In the genomic region with DNA sequence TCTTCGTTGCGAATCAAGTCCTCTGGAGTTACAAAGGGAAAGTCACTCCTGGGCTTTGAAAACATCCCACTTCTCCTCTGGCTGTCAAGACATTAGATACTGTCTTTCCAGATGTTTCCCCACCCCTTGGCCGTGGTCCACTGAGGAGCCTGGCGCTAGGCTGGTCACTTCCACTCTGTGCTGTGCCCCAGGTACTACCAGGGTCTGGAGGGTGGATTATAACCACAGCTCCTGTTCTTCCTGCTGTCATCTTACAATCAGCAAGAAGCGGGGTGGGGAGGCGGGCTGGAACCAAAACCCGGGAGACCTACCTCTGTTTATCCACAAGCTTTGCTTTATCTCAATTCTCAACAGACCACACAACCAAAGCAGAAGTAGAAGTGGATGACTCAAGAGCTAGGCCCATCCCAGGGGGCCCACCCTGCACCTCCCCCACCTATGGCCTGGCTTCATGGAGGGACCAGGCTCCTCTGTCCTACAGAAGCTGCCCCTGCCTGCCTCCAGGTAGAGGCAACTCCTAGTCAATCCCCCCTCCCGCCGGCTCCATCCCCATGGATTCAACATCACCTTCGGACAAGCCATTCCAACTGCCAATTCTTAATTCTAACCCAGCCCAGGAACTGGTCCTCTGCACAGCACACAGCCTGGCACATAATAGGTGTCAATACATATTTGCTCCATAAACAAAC, we compare ENCODE assay signal across 8 cellular contexts. TPM values are rescaled to one million over a fixed set of nuclear protein-coding genes. Genes with fewer than 3 reads are reported as not detected.
DNase-seq lines count a peak whose midpoint lies in the region; ATAC-seq and TF ChIP-seq lines count a peak whose summit lies in the region.

No MANE protein-coding gene starts in this region.

- H3K36me3 ChIP-seq in DOHH2 (ENCODE audit: control insufficient read depth, low read length): no peaks in the 10 kb centered on the region
- no peaks in the 10 kb centered on the region for H3K36me3 ChIP-seq in mammary epithelial cell (ENCODE audit: insufficient read depth, low read length)
- H3K36me3 ChIP-seq in ovary: no peaks in the 10 kb centered on the region
- H3K36me3 ChIP-seq in PC-3 (ENCODE audit: low read depth, low read length): no peaks in the 10 kb centered on the region

- dilution Hi-C loops in mammary epithelial cell (cut with HindIII; ENCODE audit: low sequenced_read_pairs): no loop called here

- H3K4me1 ChIP-seq in DOHH2 (ENCODE audit: control insufficient read depth, low read length) (peaks cover 79% of the 10 kb centered on the region), mammary epithelial cell (ENCODE audit: insufficient read depth, low read length) (peaks cover 73% of the 10 kb centered on the region), ovary (ENCODE audit: insufficient read depth) (peaks cover 42% of the 10 kb centered on the region), PC-3 (ENCODE audit: insufficient read depth, low read length) (peaks cover 6% of the 10 kb centered on the region; the same call in 1 of the 2 replicates)

- H2AFZ ChIP-seq in mammary epithelial cell (ENCODE audit: low read depth, low read length) (peak overlapping the region; percentile 35), PC-3 (ENCODE audit: low read length) (no peak overlapping the region)

- in situ Hi-C loops in mammary epithelial cell (cut with MboI; ENCODE audit: low sequenced_read_pairs in 2 of 2): no loop called here

- no TSS peak for BruUV-seq in mammary epithelial cell (replicated peaks; lab: Mats Ljungman, UMichigan)
- BruUV-seq in PC-3 (replicated peaks; lab: Mats Ljungman, UMichigan): no TSS peak

- H3K9ac ChIP-seq in mammary epithelial cell (ENCODE audit: insufficient read depth, low read length): no peak overlapping the region
- H3K9ac ChIP-seq in PC-3 (ENCODE audit: low read length): no peak overlapping the region

- ATAC-seq in PC-3: no peak
- no peak for ATAC-seq in HG03039 (IDR thresholded peaks at IDR 0.05; ENCODE audit: unreplicated experiment)

- H3F3A ChIP-seq in DOHH2 (ENCODE audit: control insufficient read depth, insufficient read depth) (peaks cover 6% of the 10 kb centered on the region), PC-3 (ENCODE audit: low read length, unreplicated experiment) (no peaks in the 10 kb centered on the region)

- H3K79me2 ChIP-seq in DOHH2 (ENCODE audit: control insufficient read depth, low read length): no peaks in the 10 kb centered on the region
- H3K79me2 ChIP-seq in mammary epithelial cell (ENCODE audit: insufficient read depth, low read length): peaks cover 98% of the 10 kb centered on the region
- H3K79me2 ChIP-seq in PC-3 (ENCODE audit: low read length): no peaks in the 10 kb centered on the region

- POLR2A ChIA-PET in PC-3 (lab: Charles Lee; ENCODE audit: unreplicated experiment): no interaction called here

- H3K27me3 ChIP-seq in DOHH2 (ENCODE audit: control insufficient read depth, low read length): no peaks in the 10 kb centered on the region
- no peaks in the 10 kb centered on the region for H3K27me3 ChIP-seq in mammary epithelial cell (ENCODE audit: insufficient read depth, low read length)
- H3K27me3 ChIP-seq in ovary: no peaks in the 10 kb centered on the region
- H3K27me3 ChIP-seq in PC-3 (ENCODE audit: low read length): no peaks in the 10 kb centered on the region

- TF ChIP-seq POLR2A in ovary (IDR thresholded peaks at IDR 0.05): no peak

- H4K20me1 ChIP-seq in DOHH2 (ENCODE audit: control insufficient read depth, insufficient read depth, low read depth, low read length) (no peaks in the 10 kb centered on the region), mammary epithelial cell (ENCODE audit: insufficient read depth, low read length) (no peaks in the 10 kb centered on the region), PC-3 (ENCODE audit: low read length) (no peaks in the 10 kb centered on the region)

- H3K27ac ChIP-seq in DOHH2 (ENCODE audit: low read depth, low read length): peak overlapping the region; percentile 1; the same call in 1 of the 2 replicates
- peak overlapping the region; percentile 71 for H3K27ac ChIP-seq in mammary epithelial cell (ENCODE audit: insufficient read depth, low read depth, low read length)
- H3K27ac ChIP-seq in ovary: peak overlapping the region; percentile 37 to 83
- no peak overlapping the region for H3K27ac ChIP-seq in PC-3 (ENCODE audit: low read length)

- no peak for TF ChIP-seq CTCF in DOHH2 (IDR thresholded peaks at IDR 0.05; ENCODE audit: low read depth, low read length, poor library complexity, severe bottlenecking)
- no peak for TF ChIP-seq CTCF in mammary epithelial cell (conservative IDR thresholded peaks at IDR 0.05 in 1 of 2, IDR thresholded peaks at IDR 0.05 in 1 of 2; ENCODE audit: extremely low read depth in 1 of 2, insufficient read depth in 1 of 2, low read depth in 1 of 2, low read length in 2 of 2)
- TF ChIP-seq CTCF in ovary (IDR thresholded peaks at IDR 0.05): no peak
- no peak for TF ChIP-seq CTCF in PC-3 (conservative IDR thresholded peaks at IDR 0.05; ENCODE audit: low read depth, low read length)

- no peaks in the 10 kb centered on the region for H3K9me2 ChIP-seq in DOHH2 (replicated peaks; ENCODE audit: control insufficient read depth, low read length)
- H3K9me2 ChIP-seq in PC-3 (replicated peaks; ENCODE audit: low read length): no peaks in the 10 kb centered on the region

- intact Hi-C loops in mammary epithelial cell (cut with micrococcal nuclease): no loop called here
- intact Hi-C loops in ovary (cut with DNase I): loop anchor here in 1 of 4 donors (10.0 kb wide), 1 partner anchor 158 kb away; no protein-coding TSS in a partner anchor
- intact Hi-C loops in PC-3 (cut with micrococcal nuclease): no loop called here

- H3K4me3 ChIP-seq in DOHH2 (ENCODE audit: low read length) (peak overlapping the region; percentile 73), mammary epithelial cell (replicated peaks in 1 of 3; ENCODE audit: insufficient read depth in 1 of 3, low read depth in 2 of 3, low read length in 3 of 3) (no peak overlapping the region), ovary (no peak overlapping the region), PC-3 (ENCODE audit: low read length) (no peak overlapping the region)

- peak overlapping the region; percentile 98 for H3K4me2 ChIP-seq in DOHH2 (ENCODE audit: low read length)
- H3K4me2 ChIP-seq in mammary epithelial cell (ENCODE audit: insufficient read depth, low read depth, low read length): peak overlapping the region; percentile 79
- H3K4me2 ChIP-seq in PC-3 (ENCODE audit: low read length): no peak overlapping the region

- 57% methylated on average over 7 of the region's 10 CpGs for WGBS in mammary epithelial cell (ENCODE audit: low coverage, missing lambda C conversion rate)
- WGBS in ovary, 3 donors: 63 to 70% (median 67%) methylated on average over 10 of the region's 10 CpGs

- H3K9me3 ChIP-seq in DOHH2 (ENCODE audit: control insufficient read depth, insufficient read depth, low read length) (no peaks in the 10 kb centered on the region), mammary epithelial cell (replicated peaks; ENCODE audit: insufficient read depth, low read length) (no peaks in the 10 kb centered on the region), ovary (no peaks in the 10 kb centered on the region), PC-3 (ENCODE audit: low read length) (no peaks in the 10 kb centered on the region)

- TF ChIP-seq EP300 in ovary (IDR thresholded peaks at IDR 0.05): no peak

- DNase-seq in NOMO-1 treated with DMSO at 0.1 percent for 48 hours (lab: John Stamatoyannopoulos, UW; ENCODE audit: unreplicated experiment) (peak; percentile 79), mammary epithelial cell (no peak), ovary (peak in 1 of 5 donors; percentile 45), PC-3 (no peak), DMS153 (lab: John Stamatoyannopoulos, UW) (no peak), DMS 273 (lab: John Stamatoyannopoulos, UW; ENCODE audit: unreplicated experiment) (no peak)

- CTCF ChIA-PET in mammary epithelial cell (lab: Charles Lee; ENCODE audit: low non-redundant PET): no interaction called here
- CTCF ChIA-PET in PC-3 (lab: Charles Lee): no interaction called here

RNA-seq across cellular contexts. Expression of a gene that starts 17.8 kb away (rescaled TPM):
- total RNA-seq in mammary epithelial cell (10 to 100 TPM; 15.7 to 20.0 TPM), ovary (10 to 100 TPM; 10.7 to 36.5 (median 13.1) TPM), PC-3 (2014; rRNA removed) (7.9 and 9.4 TPM in 2 replicates)
- polyA plus RNA-seq in mammary epithelial cell (8.2 TPM), ovary (10 to 100 TPM; 13.7 to 18.9 TPM)
- 53.8 TPM for polyA minus RNA-seq in mammary epithelial cell
